ENCODE assay signal across 10 cellular contexts in the genomic region with DNA sequence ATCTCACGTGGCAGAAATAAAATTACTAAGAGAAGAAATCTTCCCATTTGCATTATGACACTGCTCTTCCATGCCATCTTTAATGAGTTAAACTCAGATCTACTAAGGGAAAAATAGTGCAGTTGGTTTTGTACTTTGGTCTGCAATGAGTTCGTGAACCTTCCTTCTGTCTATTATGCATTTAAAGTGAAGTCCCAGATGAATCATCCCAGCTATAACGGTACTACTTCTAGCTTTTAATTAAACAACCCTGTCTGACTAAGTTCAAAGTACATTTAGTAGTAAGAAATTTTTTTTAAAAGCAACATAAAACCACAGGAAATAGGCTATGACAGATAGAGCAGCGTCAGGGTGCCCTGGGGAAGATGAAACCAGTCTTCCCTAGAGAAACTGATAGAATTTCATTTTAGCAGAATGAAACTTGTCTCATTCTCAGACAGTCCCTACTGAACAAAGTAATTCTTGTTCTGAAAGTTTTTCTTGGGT. TPM values are rescaled to one million over a fixed set of nuclear protein-coding genes. Genes with fewer than 3 reads are reported as not detected.
DNase-seq lines count a peak whose midpoint lies in the region; ATAC-seq, FAIRE-seq and TF ChIP-seq lines count a peak whose summit lies in the region.
"Had no signal": no experiment of that assay in that cellular context is flagged by ENCODE, and none has a peak within 500 bp of the region (broad histone marks: within the 10 kb centered on the region; RNA-seq: fewer than 3 reads in every experiment).

No MANE protein-coding gene starts in this region.

- FAIRE-seq in GM12878 (lab: Jason Lieb, UNC) = peak; percentile 13
- FAIRE-seq: A204.1 had no signal

- POLR2A ChIA-PET in GM12878 (lab: Charles Lee) = no interaction called here

- H3K4me3 ChIP-seq in RWPE2 (ENCODE audit: severe bottlenecking) (no peak overlapping the region), GM12878 (no peak overlapping the region)

- H3K4me1 ChIP-seq in RWPE2 (ENCODE audit: insufficient read depth, poor library complexity, severe bottlenecking) (no peaks in the 10 kb centered on the region), GM12878 (ENCODE audit: control insufficient read depth, insufficient read depth, low read length) (peaks cover 12% of the 10 kb centered on the region)

- H2AFZ ChIP-seq in GM12878 (ENCODE audit: control insufficient read depth, low read depth, low read length) = peak overlapping the region; percentile 24

- H3K27ac ChIP-seq in RWPE2 (ENCODE audit: poor library complexity, severe bottlenecking) (no peak overlapping the region), GM12878 (ENCODE audit: control insufficient read depth, insufficient read depth) (no peak overlapping the region)

- no peak overlapping the region for H3K9ac ChIP-seq in GM12878 (ENCODE audit: control insufficient read depth, insufficient read depth, low read length)

- ATAC-seq in RWPE2 (ENCODE audit: low read depth) (peak; percentile 58), GM12878 (peak; percentile 85)

- intact Hi-C loops in GM12878 (cut with micrococcal nuclease; ENCODE audit: unreplicated experiment) = loop anchor here (10.0 kb wide), 1 partner anchor 97 kb away; a partner anchor contains a TSS

- H3K79me2 ChIP-seq in GM12878 (ENCODE audit: control insufficient read depth, insufficient read depth, low read length) = no peaks in the 10 kb centered on the region

- no peak for TF ChIP-seq EP300 in GM12878 (IDR thresholded peaks at IDR 0.05; ENCODE audit: borderline replicate concordance in 1 of 2, control insufficient read depth in 1 of 2, low read depth in 2 of 2, low read length in 2 of 2)

- BruUV-seq in GM12878 (replicated peaks; lab: Mats Ljungman, UMichigan) = no TSS peak

- 1% methylated on average over 4 of the region's 4 CpGs for WGBS in GM12878 (ENCODE audit: insufficient coverage, insufficient replicate concordance, low lambda C conversion rate, missing lambda C conversion rate)

- no peak for TF ChIP-seq POLR2A in GM12878 (IDR thresholded peaks at IDR 0.05; ENCODE audit: low read depth, low read length)

- H3K9me3 ChIP-seq in RWPE2 (ENCODE audit: severe bottlenecking) (no peaks in the 10 kb centered on the region), GM12878 (replicated peaks; ENCODE audit: control insufficient read depth, insufficient read depth, low read length) (no peaks in the 10 kb centered on the region)

- TF ChIP-seq CTCF in RWPE2 (IDR thresholded peaks at IDR 0.05; ENCODE audit: poor library complexity, severe bottlenecking) (no peak), GM12878 (IDR thresholded peaks at IDR 0.05 in 2 of 3, conservative IDR thresholded peaks at IDR 0.05 in 1 of 3; ENCODE audit: control insufficient read depth in 2 of 3, extremely low read depth in 1 of 3, insufficient read depth in 1 of 3, low read depth in 3 of 3, low read length in 3 of 3) (no peak)

- no peaks in the 10 kb centered on the region for H3K27me3 ChIP-seq in RWPE2 (ENCODE audit: insufficient read depth, poor library complexity, severe bottlenecking)
- no peaks in the 10 kb centered on the region for H3K27me3 ChIP-seq in GM12878 (replicated peaks in 1 of 2; ENCODE audit: control insufficient read depth in 2 of 2, insufficient read depth in 2 of 2, low read length in 1 of 2)

- RAD21 ChIA-PET in GM12878 (lab: Charles Lee; ENCODE audit: unreplicated experiment) = interaction anchor here (0.5 to 3.1 kb wide), 4 partner anchors 120 to 401 kb away, joined by 3 to 14 read pairs (median 4); no protein-coding TSS in a partner anchor

- SMC1A ChIA-PET in GM12878 (lab: Charles Lee; ENCODE audit: uncharacterized antibody, unreplicated experiment) = interaction anchor here (0.9 to 3.0 kb wide), 6 partner anchors 9 to 227 kb away, joined by 3 to 12 read pairs (median 6); a partner anchor contains a TSS

- in situ Hi-C loops in GM12878 (cut with MboI) = no loop called here

- no peaks in the 10 kb centered on the region for H4K20me1 ChIP-seq in GM12878 (ENCODE audit: control insufficient read depth, insufficient read depth)

- H3K36me3 ChIP-seq in RWPE2 (ENCODE audit: low read depth) = no peaks in the 10 kb centered on the region
- no peaks in the 10 kb centered on the region for H3K36me3 ChIP-seq in GM12878 (ENCODE audit: control insufficient read depth in 2 of 2, insufficient read depth in 2 of 2, low read length in 1 of 2)

- CTCF ChIA-PET in GM12878 (lab: Yijun Ruan, JAX) = interaction anchor here (0.8 to 12.3 kb wide), 5 partner anchors 8 to 225 kb away, joined by 3 to 345 read pairs (median 5); a partner anchor contains a TSS

- no peak for TF ChIP-seq RAD21 in GM12878 (IDR thresholded peaks at IDR 0.05; ENCODE audit: insufficient read depth, low read depth, low read length)

- H3K4me2 ChIP-seq in GM12878 (ENCODE audit: control insufficient read depth, insufficient read depth) = peak overlapping the region; percentile 66

- peak; percentile 21 for DNase-seq in NOMO-1 treated with DMSO at 0.1 percent for 48 hours (lab: John Stamatoyannopoulos, UW; ENCODE audit: unreplicated experiment)
- no peak for DNase-seq in NOMO-1 treated with dmso at 0.1 percent for 144 hours (lab: John Stamatoyannopoulos, UW; ENCODE audit: unreplicated experiment)
- no peak for DNase-seq in RWPE2 (ENCODE audit: low spot score)
- DNase-seq in GM12878 (ENCODE audit: low read depth, low spot score) = peak; percentile 72
- peak; percentile 44 for DNase-seq in stimulated activated CD4-positive, alpha-beta T cell treated with anti-CD3 and anti-CD28 coated beads, Interleukin-4, amount 100 ng/mL, for 1 hour
- no peak for DNase-seq in NCI-H774 (lab: John Stamatoyannopoulos, UW)
- DNase-seq in NCI-H187 (lab: John Stamatoyannopoulos, UW) = no peak
- DNase-seq in NCI-H1694 treated with DMSO at 0.1 percent for 48 hours (lab: John Stamatoyannopoulos, UW) = no peak

RNA-seq across cellular contexts. Expression of a gene that starts 1.8 kb away (rescaled TPM):
- not detected in 2 replicates for total RNA-seq in GM12878 (2013; cell fraction: nucleolus; rRNA removed)
- total RNA-seq in GM12878 (2014; rRNA removed) (not detected in 2 replicates), GM12878 (2014; rRNA removed; fragmentation: Illumina TruSeq; extraction: Trizol) (not detected in 2 replicates), GM12878 (2021) (not detected in 2 replicates)
- not detected for polyA plus RNA-seq in GM12878 (2011; ENCODE audit: low read depth)
- polyA plus RNA-seq in GM12878 (2011; rRNA removed) (0.10 TPM in 1 of 2 replicates, not detected in the other), GM12878 (2014; fragmentation: Illumina TruSeq; extraction: Trizol) (not detected in 2 replicates), GM12878 (2014; fragmentation: Nextera tagmentation; extraction: Ambion mirVana) (not detected), GM12878 (2014; rRNA removed) (not detected in 2 replicates), GM12878 (2016; fragmentation: Nextera tagmentation; extraction: Ambion mirVana) (not detected)
- polyA plus RNA-seq in GM12878 (2011; cell fraction: cytosol; rRNA removed) = not detected in 2 replicates
- not detected in 2 replicates for polyA plus RNA-seq in GM12878 (2011; cell fraction: nucleus; rRNA removed)
- polyA plus RNA-seq in GM12878 (2012) = not detected in 2 replicates
- polyA minus RNA-seq in GM12878 (2011; rRNA and poly(A)+ RNA removed) = not detected in 2 replicates
- polyA minus RNA-seq in GM12878 (2011; cell fraction: cytosol; rRNA and poly(A)+ RNA removed) = not detected in 2 replicates
- not detected in 2 replicates for polyA minus RNA-seq in GM12878 (2011; cell fraction: nucleus; rRNA and poly(A)+ RNA removed)
- total RNA-seq: activated CD8-positive, alpha-beta memory T cell treated with anti-CD3 and anti-CD28 coated beads for 36 hours had no signal

RNA-seq across cellular contexts. Expression of a gene that starts 40.4 kb away (rescaled TPM):
- total RNA-seq in GM12878 (2013; cell fraction: nucleolus; rRNA removed) = 76.3 and 85.3 TPM in 2 replicates
- total RNA-seq in GM12878 (2014; rRNA removed) (37.2 and 42.8 TPM in 2 replicates), GM12878 (2014; rRNA removed; fragmentation: Illumina TruSeq; extraction: Trizol) (58.8 and 59.7 TPM in 2 replicates), GM12878 (2021) (63.9 and 64.5 TPM in 2 replicates)
- 27.2 TPM for polyA plus RNA-seq in GM12878 (2011; ENCODE audit: low read depth)
- polyA plus RNA-seq in GM12878 (2011; rRNA removed) (29.8 and 31.0 TPM in 2 replicates), GM12878 (2014; fragmentation: Illumina TruSeq; extraction: Trizol) (59.9 and 66.1 TPM in 2 replicates), GM12878 (2014; fragmentation: Nextera tagmentation; extraction: Ambion mirVana) (10 to 100 TPM; 16.1 to 34.2 TPM), GM12878 (2014; rRNA removed) (42.7 and 49.2 TPM in 2 replicates), GM12878 (2016; fragmentation: Nextera tagmentation; extraction: Ambion mirVana) (10 to 100 TPM; 63.3 to 63.4 TPM)
- polyA plus RNA-seq in GM12878 (2011; cell fraction: cytosol; rRNA removed) = 19.9 and 20.1 TPM in 2 replicates
- polyA plus RNA-seq in GM12878 (2011; cell fraction: nucleus; rRNA removed) = 33.2 and 44.3 TPM in 2 replicates
- polyA plus RNA-seq in GM12878 (2012) = 30.3 and 36.3 TPM in 2 replicates
- polyA minus RNA-seq in GM12878 (2011; rRNA and poly(A)+ RNA removed) = 29.3 and 36.0 TPM in 2 replicates
- 9.9 and 13.5 TPM in 2 replicates for polyA minus RNA-seq in GM12878 (2011; cell fraction: cytosol; rRNA and poly(A)+ RNA removed)
- 27.3 and 63.5 TPM in 2 replicates for polyA minus RNA-seq in GM12878 (2011; cell fraction: nucleus; rRNA and poly(A)+ RNA removed)

RNA-seq across cellular contexts. Expression of a gene that starts 46.6 kb away (rescaled TPM):
- total RNA-seq in GM12878 (2013; cell fraction: nucleolus; rRNA removed) = 77.8 and 80.6 TPM in 2 replicates
- 19.2 and 41.1 TPM in 2 replicates for total RNA-seq in GM12878 (2014; rRNA removed)
- total RNA-seq in GM12878 (2014; rRNA removed; fragmentation: Illumina TruSeq; extraction: Trizol) = 19.9 and 20.0 TPM in 2 replicates
- 23.5 and 24.2 TPM in 2 replicates for total RNA-seq in GM12878 (2021)
- polyA plus RNA-seq in GM12878 (2011; ENCODE audit: low read depth) = 3.7 TPM
- 16.6 and 22.8 TPM in 2 replicates for polyA plus RNA-seq in GM12878 (2011; rRNA removed)
- polyA plus RNA-seq in GM12878 (2011; cell fraction: cytosol; rRNA removed) = 8.8 and 10.1 TPM in 2 replicates
- polyA plus RNA-seq in GM12878 (2011; cell fraction: nucleus; rRNA removed) = 8.6 and 13.4 TPM in 2 replicates
- 6.4 TPM in 2 replicates for polyA plus RNA-seq in GM12878 (2012)
- 15.4 and 16.7 TPM in 2 replicates for polyA plus RNA-seq in GM12878 (2014; fragmentation: Illumina TruSeq; extraction: Trizol)
- polyA plus RNA-seq in GM12878 (2014; fragmentation: Nextera tagmentation; extraction: Ambion mirVana) = 1 to 10 TPM; 3.5 to 4.5 TPM
- 7.5 and 7.9 TPM in 2 replicates for polyA plus RNA-seq in GM12878 (2014; rRNA removed)
- 10 to 100 TPM; 14.8 to 16.1 TPM for polyA plus RNA-seq in GM12878 (2016; fragmentation: Nextera tagmentation; extraction: Ambion mirVana)
- 45.0 and 79.9 TPM in 2 replicates for polyA minus RNA-seq in GM12878 (2011; rRNA and poly(A)+ RNA removed)
- 27.8 and 38.1 TPM in 2 replicates for polyA minus RNA-seq in GM12878 (2011; cell fraction: cytosol; rRNA and poly(A)+ RNA removed)
- polyA minus RNA-seq in GM12878 (2011; cell fraction: nucleus; rRNA and poly(A)+ RNA removed) = 19.6 and 21.5 TPM in 2 replicates

Comparison
In these comparisons a context has a peak if more than half of its experiments do, and no peak if none do; other contexts are left out.
1. DNase-seq: peak in NOMO-1 treated with DMSO at 0.1 percent for 48 hours (single experiment), GM12878 (single experiment) and stimulated activated CD4-positive, alpha-beta T cell treated with anti-CD3 and anti-CD28 coated beads, Interleukin-4, amount 100 ng/mL, for 1 hour (single experiment); none in NOMO-1 treated with dmso at 0.1 percent for 144 hours (single experiment), RWPE2 (single experiment), NCI-H774 (single experiment), NCI-H187 (0 of 2) and NCI-H1694 treated with DMSO at 0.1 percent for 48 hours (single experiment).